ENCODE assay signal across 8 cellular contexts in genomic region chr17:60615108-60615507, GRCh38.
"Had no signal": no experiment of that assay in that cellular context is flagged by ENCODE, and none has a peak within 500 bp of the region (broad histone marks: within the 10 kb centered on the region; RNA-seq: fewer than 3 reads in every experiment).

No MANE protein-coding gene starts in this region.

- FAIRE-seq: G401.6, GM12878, GM12891, GM12892, GM18507, GM19239 had no signal

- DNase-seq: GDM1, GF-D8 had no signal

- ATAC-seq: GM12878 had no signal

- H3K4me3 ChIP-seq: GM12878 had no signal
